ENCODE assay signal across 24 cellular contexts in the genomic region with DNA sequence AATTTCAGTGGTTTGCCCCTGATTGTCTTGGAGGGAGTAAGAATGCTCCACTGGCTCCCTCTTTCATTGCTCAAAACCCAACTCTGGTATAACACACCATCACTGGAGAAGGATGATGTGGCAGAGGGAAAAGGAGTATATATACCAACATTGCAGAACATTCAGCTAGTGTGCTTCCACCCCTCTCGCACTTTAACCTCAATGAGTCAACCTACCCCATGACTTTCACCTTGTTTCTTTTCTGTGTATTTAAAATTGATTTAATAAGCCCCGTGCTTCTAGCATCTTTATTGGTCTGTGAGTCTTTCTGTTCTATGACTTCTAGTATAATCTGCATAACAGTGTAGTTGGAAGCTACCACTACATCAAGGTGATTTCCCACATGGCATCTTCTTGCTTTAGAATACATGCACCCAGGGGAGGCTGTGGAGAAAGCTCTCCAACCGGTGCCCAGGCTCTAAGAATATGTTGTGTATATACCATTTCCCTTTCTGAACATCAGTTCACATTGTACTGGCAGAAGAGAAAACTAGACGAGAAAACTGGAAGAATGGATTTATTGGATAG.
"Had no signal": no experiment of that assay in that cellular context is flagged by ENCODE, and none has a peak within 500 bp of the region (broad histone marks: within the 10 kb centered on the region; RNA-seq: fewer than 3 reads in every experiment).

No MANE protein-coding gene starts in this region.

- ATAC-seq: activated CD8-positive, alpha-beta memory T cell treated with anti-CD3 and anti-CD28 coated beads, Interleukin-2, amount 10 ng/mL, durations not matched to agents 7 days and 5 days; body of pancreas; gastrocnemius medialis; left ventricle myocardium superior; naive thymus-derived CD8-positive, alpha-beta T cell; T-cell had no signal

- H3K27ac ChIP-seq: body of pancreas, cardiac muscle cell, gastrocnemius medialis, prostate gland, right atrium auricular region, testis, uterus had no signal

- H3K4me1 ChIP-seq: body of pancreas, prostate gland, testis, uterus had no signal

- H3K4me3 Mint-ChIP-seq: activated CD4-positive, alpha-beta memory T cell treated with anti-CD3 and anti-CD28 coated beads for 36 hours; activated CD8-positive, alpha-beta memory T cell treated with anti-CD3 and anti-CD28 coated beads, Interleukin-2, amount 10 ng/mL, durations not matched to agents 7 days and 5 days; activated naive CD4-positive, alpha-beta T cell treated with anti-CD3 and anti-CD28 coated beads for 36 hours; mesothelial cell of epicardium; naive thymus-derived CD8-positive, alpha-beta T cell; T-cell; T-helper 2 cell treated with Interferon-gamma antibody and Interleukin-4, amounts not matched to agents 5 μg/mL and 100 μg/mL, for 36 hours had no signal

- H3K36me3 Mint-ChIP-seq: activated CD4-positive, alpha-beta memory T cell treated with anti-CD3 and anti-CD28 coated beads for 36 hours; activated CD8-positive, alpha-beta memory T cell treated with anti-CD3 and anti-CD28 coated beads, Interleukin-2, amount 10 ng/mL, durations not matched to agents 7 days and 5 days; T-cell had no signal

- H3K4me3 ChIP-seq: body of pancreas, cardiac muscle cell, gastrocnemius medialis, prostate gland, right atrium auricular region, testis, uterus had no signal

- H3K36me3 ChIP-seq: cardiac muscle cell, gastrocnemius medialis, prostate gland, right atrium auricular region, uterus had no signal

- DNase-seq: activated CD4-positive, alpha-beta memory T cell treated with anti-CD3 and anti-CD28 coated beads for 36 hours; activated CD4-positive, alpha-beta T cell treated with anti-CD3 and anti-CD28 coated beads for 4 hours; activated CD8-positive, alpha-beta memory T cell treated with anti-CD3 and anti-CD28 coated beads, Interleukin-2, amount 10 ng/mL, durations not matched to agents 7 days and 5 days; activated naive CD4-positive, alpha-beta T cell treated with anti-CD3 and anti-CD28 coated beads for 36 hours; activated T-cell treated with anti-CD3 and anti-CD28 coated beads for 4 hours; anterior cingulate cortex; body of pancreas; effector CD8-positive, alpha-beta T cell; gastrocnemius medialis; head of caudate nucleus; hypothalamus; left ventricle myocardium superior; mammary epithelial cell; naive thymus-derived CD8-positive, alpha-beta T cell; stimulated activated CD4-positive, alpha-beta T cell treated with anti-CD3 and anti-CD28 coated beads, Interleukin-1b, Interleukin-23, amount 100 ng/mL, for 48 hours; T-cell; testis; trophoblast cell; uterus had no signal

- H3K9me3 ChIP-seq: body of pancreas, gastrocnemius medialis, prostate gland, right atrium auricular region, testis, uterus had no signal

- H3K27me3 ChIP-seq: body of pancreas, cardiac muscle cell, gastrocnemius medialis, right atrium auricular region, testis, uterus had no signal

- H3K27ac Mint-ChIP-seq: activated CD4-positive, alpha-beta memory T cell treated with anti-CD3 and anti-CD28 coated beads for 36 hours; activated CD8-positive, alpha-beta memory T cell treated with anti-CD3 and anti-CD28 coated beads, Interleukin-2, amount 10 ng/mL, durations not matched to agents 7 days and 5 days; activated naive CD4-positive, alpha-beta T cell treated with anti-CD3 and anti-CD28 coated beads for 36 hours; mesothelial cell of epicardium; naive thymus-derived CD8-positive, alpha-beta T cell; T-cell; T-helper 2 cell treated with Interferon-gamma antibody and Interleukin-4, amounts not matched to agents 5 μg/mL and 100 μg/mL, for 36 hours had no signal

- H3K4me1 Mint-ChIP-seq: T-cell had no signal

- H3K9me3 Mint-ChIP-seq: activated CD4-positive, alpha-beta memory T cell treated with anti-CD3 and anti-CD28 coated beads for 36 hours; activated naive CD4-positive, alpha-beta T cell treated with anti-CD3 and anti-CD28 coated beads for 36 hours; naive thymus-derived CD8-positive, alpha-beta T cell; T-cell; T-helper 2 cell treated with Interferon-gamma antibody and Interleukin-4, amounts not matched to agents 5 μg/mL and 100 μg/mL, for 36 hours had no signal
